ENCODE assay signal across 10 cellular contexts in the genomic region with DNA sequence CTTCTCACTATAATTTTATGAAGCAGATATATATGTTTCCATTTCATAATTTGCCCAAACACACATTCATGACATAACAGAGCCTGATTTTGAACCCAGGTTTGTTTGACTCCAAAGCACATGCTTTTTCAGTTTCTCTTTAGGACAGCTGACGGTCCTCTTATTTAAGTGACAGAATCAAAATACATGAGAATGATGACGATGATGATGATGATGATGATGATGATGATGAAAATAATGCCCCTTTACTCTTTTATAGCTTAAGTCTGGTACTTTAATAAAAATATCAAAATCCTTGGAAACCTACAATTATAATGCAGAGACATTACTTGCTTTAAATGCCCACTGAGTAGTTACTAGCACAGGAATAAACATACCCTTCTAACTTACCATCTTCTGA.
"Had no signal": no experiment of that assay in that cellular context is flagged by ENCODE, and none has a peak within 500 bp of the region (broad histone marks: within the 10 kb centered on the region; RNA-seq: fewer than 3 reads in every experiment).

No MANE protein-coding gene starts in this region.

- H3K4me2 ChIP-seq: GM23338 had no signal

- H3K9me3 ChIP-seq: HAP-1 had no signal

- H3K9ac ChIP-seq: GM23248 had no signal

- ATAC-seq: GM23338, HCT116 had no signal

- DNase-seq: GM23248, GOT3, H7, H9, HFFc6 had no signal

- H3K27ac Mint-ChIP-seq: GM23338, H9, HFFc6 had no signal

- H3K9me3 Mint-ChIP-seq: GM23338, H9, HFFc6 had no signal

- H3K4me3 Mint-ChIP-seq: GM23338, H9, HFFc6 had no signal

- H3K4me1 Mint-ChIP-seq: GM23338, H9 had no signal

- FAIRE-seq: H1, H54 had no signal

- H3K4me3 ChIP-seq: GM23248, GM23338, HAP-1 had no signal

- H2AFZ ChIP-seq: GM23248, GM23338 had no signal

- H3K27ac ChIP-seq: GM23248 had no signal
